In genomic region chr17:74528491-74529199, GRCh38 we compare ENCODE assay signal across 8 cellular contexts. TPM values are rescaled to one million over a fixed set of nuclear protein-coding genes. Genes with fewer than 3 reads are reported as not detected.
DNase-seq lines count a peak whose midpoint lies in the region; ATAC-seq and TF ChIP-seq lines count a peak whose summit lies in the region.
"Had no signal": no experiment of that assay in that cellular context is flagged by ENCODE, and none has a peak within 500 bp of the region (broad histone marks: within the 10 kb centered on the region; RNA-seq: fewer than 3 reads in every experiment).

No MANE protein-coding gene starts in this region.

- no peaks in the 10 kb centered on the region for H3K36me3 ChIP-seq in smooth muscle cell (ENCODE audit: low read depth)

- peak in 1 of 2 donors; percentile 7 for DNase-seq in stimulated activated naive CD8-positive, alpha-beta T cell treated with anti-CD3 and anti-CD28 coated beads, Interleukin-15, amount 100 ng/mL, for 72 hours
- DNase-seq in smooth muscle cell (lab: John Stamatoyannopoulos, UW; ENCODE audit: unreplicated experiment) (no peak), DMS 273 treated with DMSO at 0.1 percent for 48 hours (lab: John Stamatoyannopoulos, UW) (no peak), glomerular visceral epithelial cell (ENCODE audit: extremely low spot score) (no peak)

- no peaks in the 10 kb centered on the region for H3K36me3 Mint-ChIP-seq in activated T-helper 17 cell treated with anti-CD3 and anti-CD28 coated beads, Interleukin-2, amount 50 U/mL, for 72 hours (ENCODE audit: low read depth)
- H3K36me3 Mint-ChIP-seq: activated naive CD8-positive, alpha-beta T cell had no signal

- no peak overlapping the region for H3K27ac ChIP-seq in smooth muscle cell (ENCODE audit: low read depth)

- H3F3A ChIP-seq in smooth muscle cell (ENCODE audit: low read depth) = no peaks in the 10 kb centered on the region

- H3K9me3 ChIP-seq in smooth muscle cell (replicated peaks; ENCODE audit: low read depth) = no peaks in the 10 kb centered on the region

- WGBS in smooth muscle cell (ENCODE audit: low lambda C conversion rate) = 83% methylated on average over 8 of the region's 8 CpGs

- H3K4me2 ChIP-seq in smooth muscle cell = no peak overlapping the region

- no peak overlapping the region for H2AFZ ChIP-seq in smooth muscle cell (ENCODE audit: low read depth)

- no peaks in the 10 kb centered on the region for H3K4me1 ChIP-seq in smooth muscle cell (ENCODE audit: low read depth)

- H4K20me1 ChIP-seq in smooth muscle cell (ENCODE audit: low read depth) = no peaks in the 10 kb centered on the region

- ATAC-seq in GM19372 (IDR thresholded peaks at IDR 0.05; ENCODE audit: low read depth, unreplicated experiment) (peak; percentile 58), HG03039 (IDR thresholded peaks at IDR 0.05; ENCODE audit: unreplicated experiment) (peak; percentile 65)
- peak; percentile 67 for ATAC-seq in activated T-helper 17 cell treated with anti-CD3 and anti-CD28 coated beads, Interleukin-2, amount 50 U/mL, for 72 hours (replicated peaks)
- ATAC-seq in stimulated activated naive CD8-positive, alpha-beta T cell treated with anti-CD3 and anti-CD28 coated beads, Interleukin-15, amount 100 ng/mL, for 72 hours = peak; percentile 58

- H3K27me3 Mint-ChIP-seq in activated T-helper 17 cell treated with anti-CD3 and anti-CD28 coated beads, Interleukin-2, amount 50 U/mL, for 72 hours = peaks cover 46% of the 10 kb centered on the region
- H3K27me3 Mint-ChIP-seq in stimulated activated naive CD8-positive, alpha-beta T cell treated with anti-CD3 and anti-CD28 coated beads, Interleukin-15, amount 100 ng/mL, for 72 hours = peaks cover 51% of the 10 kb centered on the region

- H3K4me3 ChIP-seq in smooth muscle cell = no peak overlapping the region

- no peak for TF ChIP-seq CTCF in smooth muscle cell (IDR thresholded peaks at IDR 0.05; ENCODE audit: borderline replicate concordance, insufficient read depth, poor library complexity, severe bottlenecking)

- no peaks in the 10 kb centered on the region for H3K4me1 Mint-ChIP-seq in activated T-helper 17 cell treated with anti-CD3 and anti-CD28 coated beads, Interleukin-2, amount 50 U/mL, for 72 hours
- H3K4me1 Mint-ChIP-seq in stimulated activated naive CD8-positive, alpha-beta T cell treated with anti-CD3 and anti-CD28 coated beads, Interleukin-15, amount 100 ng/mL, for 72 hours = peaks cover 13% of the 10 kb centered on the region

- H3K27me3 ChIP-seq in smooth muscle cell (ENCODE audit: low read depth) = peaks cover 19% of the 10 kb centered on the region

- no peak overlapping the region for H3K9ac ChIP-seq in smooth muscle cell (ENCODE audit: low read depth)

- H3K79me2 ChIP-seq in smooth muscle cell (ENCODE audit: low read depth) = no peaks in the 10 kb centered on the region

- H3K4me3 Mint-ChIP-seq in activated T-helper 17 cell treated with anti-CD3 and anti-CD28 coated beads, Interleukin-2, amount 50 U/mL, for 72 hours = no peak overlapping the region
- H3K4me3 Mint-ChIP-seq in stimulated activated naive CD8-positive, alpha-beta T cell treated with anti-CD3 and anti-CD28 coated beads, Interleukin-15, amount 100 ng/mL, for 72 hours = no peak overlapping the region
- H3K4me3 Mint-ChIP-seq: activated naive CD8-positive, alpha-beta T cell had no signal

- H3K27ac Mint-ChIP-seq in activated T-helper 17 cell treated with anti-CD3 and anti-CD28 coated beads, Interleukin-2, amount 50 U/mL, for 72 hours = no peak overlapping the region
- no peak overlapping the region for H3K27ac Mint-ChIP-seq in stimulated activated naive CD8-positive, alpha-beta T cell treated with anti-CD3 and anti-CD28 coated beads, Interleukin-15, amount 100 ng/mL, for 72 hours
- H3K27ac Mint-ChIP-seq: activated naive CD8-positive, alpha-beta T cell had no signal

- no peaks in the 10 kb centered on the region for H3K9me3 Mint-ChIP-seq in activated T-helper 17 cell treated with anti-CD3 and anti-CD28 coated beads, Interleukin-2, amount 50 U/mL, for 72 hours
- H3K9me3 Mint-ChIP-seq in stimulated activated naive CD8-positive, alpha-beta T cell treated with anti-CD3 and anti-CD28 coated beads, Interleukin-15, amount 100 ng/mL, for 72 hours = no peaks in the 10 kb centered on the region

RNA-seq across cellular contexts. Expression of gene CD300LB, which starts 2.6 kb away (rescaled TPM):
- total RNA-seq in activated T-helper 17 cell treated with anti-CD3 and anti-CD28 coated beads, Interleukin-2, amount 50 U/mL, for 72 hours = not detected
- not detected in 2 replicates for total RNA-seq in smooth muscle cell
- not detected in 2 replicates for polyA plus RNA-seq in smooth muscle cell

RNA-seq across cellular contexts. Expression of gene CD300C, which starts 17.3 kb away (rescaled TPM):
- under 1 TPM in 1 of 2 donors, not detected in 1; 0.28 TPM for total RNA-seq in activated T-helper 17 cell treated with anti-CD3 and anti-CD28 coated beads, Interleukin-2, amount 50 U/mL, for 72 hours
- total RNA-seq in smooth muscle cell = not detected in 2 replicates
- polyA plus RNA-seq in smooth muscle cell = 0.46 TPM in 1 of 2 replicates, not detected in the other

RNA-seq across cellular contexts. Expression of gene CD300H, which starts 38.7 kb away (rescaled TPM):
- not detected for total RNA-seq in activated T-helper 17 cell treated with anti-CD3 and anti-CD28 coated beads, Interleukin-2, amount 50 U/mL, for 72 hours
- total RNA-seq in smooth muscle cell = not detected in 2 replicates
- polyA plus RNA-seq in smooth muscle cell = 0.65 TPM in 1 of 2 replicates, not detected in the other
